15 cellular contexts compared by ENCODE assay signal in the genomic region with DNA sequence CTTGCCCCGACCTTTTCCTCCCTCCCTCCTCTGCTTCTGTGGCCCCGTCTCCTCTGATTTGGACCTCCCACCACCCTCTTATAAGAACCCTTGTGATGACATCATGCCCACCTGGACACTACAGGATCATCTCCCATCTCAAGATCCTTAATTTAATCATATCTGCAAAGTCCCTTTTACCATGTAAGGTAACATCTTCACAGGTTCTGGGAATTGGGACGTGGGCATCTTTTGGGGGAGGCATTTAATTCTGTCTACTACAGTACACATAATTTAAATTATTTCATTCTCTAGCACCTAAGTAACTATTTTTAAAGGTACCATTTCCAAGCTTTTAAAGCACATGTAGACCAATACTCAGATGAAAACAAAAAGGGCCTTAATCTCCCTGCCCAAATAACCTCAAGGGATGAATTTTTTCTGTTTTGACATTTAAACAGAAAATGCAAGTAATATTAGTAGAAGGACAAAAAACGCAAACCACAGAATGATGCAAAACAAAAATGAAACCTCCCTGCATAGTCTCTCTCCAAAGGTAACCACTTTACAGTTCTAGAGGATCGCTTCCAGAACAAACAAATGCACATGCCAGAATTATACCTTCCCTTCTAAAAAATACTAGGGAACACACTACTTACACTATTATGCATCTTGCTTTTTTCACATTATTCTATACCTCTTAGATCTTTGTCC.
DNase-seq lines count a peak whose midpoint lies in the region; ATAC-seq and TF ChIP-seq lines count a peak whose summit lies in the region.
"Had no signal": no experiment of that assay in that cellular context is flagged by ENCODE, and none has a peak within 500 bp of the region (broad histone marks: within the 10 kb centered on the region; RNA-seq: fewer than 3 reads in every experiment).

No MANE protein-coding gene starts in this region.

- POLR2A ChIA-PET in HEK293 (lab: Yijun Ruan, JAX), result no interaction called here

- no peaks in the 10 kb centered on the region for H3K9me3 ChIP-seq in HEK293 (ENCODE audit: control insufficient read depth, insufficient read depth, low read depth, low read length)
- H3K9me3 ChIP-seq in effector memory CD4-positive, alpha-beta T cell (ENCODE audit: control insufficient read depth, low read length), result no peaks in the 10 kb centered on the region
- H3K9me3 ChIP-seq: left lung, tibial nerve had no signal

- CTCF ChIA-PET in HEK293 (lab: Yijun Ruan, JAX), result no interaction called here

- TF ChIP-seq CTCF in HEK293 (tag by site-specific recombination; IDR thresholded peaks at IDR 0.05), result no peak

- no peak overlapping the region for H3K4me3 ChIP-seq in HEK293 (ENCODE audit: low read depth, low read length)
- H3K4me3 ChIP-seq in effector memory CD4-positive, alpha-beta T cell (ENCODE audit: insufficient read depth, low read depth, low read length, poor library complexity, severe bottlenecking), result no peak overlapping the region
- H3K4me3 ChIP-seq: left lung, tibial nerve had no signal

- no peak overlapping the region for H3K27ac ChIP-seq in HEK293 (ENCODE audit: extremely low read depth, low read depth, low read length)
- H3K27ac ChIP-seq in effector memory CD4-positive, alpha-beta T cell (ENCODE audit: insufficient read depth, low read length, poor library complexity, severe bottlenecking), result no peak overlapping the region
- H3K27ac ChIP-seq: left lung, tibial nerve had no signal

- H3K27me3 ChIP-seq in effector memory CD4-positive, alpha-beta T cell (replicated peaks; ENCODE audit: control insufficient read depth, insufficient read depth, low read length, poor library complexity, severe bottlenecking), result no peaks in the 10 kb centered on the region
- H3K27me3 ChIP-seq: tibial nerve had no signal

- no peaks in the 10 kb centered on the region for H3K36me3 ChIP-seq in HEK293 (ENCODE audit: control insufficient read depth in 2 of 2, insufficient read depth in 1 of 2, low read length in 2 of 2)
- no peaks in the 10 kb centered on the region for H3K36me3 ChIP-seq in effector memory CD4-positive, alpha-beta T cell (ENCODE audit: control insufficient read depth, insufficient read depth, low read length)
- H3K36me3 ChIP-seq: left lung, tibial nerve had no signal

- DNase-seq in HuH-7.5 (ENCODE audit: low spot score), result no peak
- DNase-seq in effector memory CD4-positive, alpha-beta T cell, result no peak
- no peak for DNase-seq in SKM-1 treated with dmso at 0.1 percent for 144 hours (lab: John Stamatoyannopoulos, UW; ENCODE audit: unreplicated experiment)
- DNase-seq: ACHN; activated CD4-positive, alpha-beta T cell treated with anti-CD3 and anti-CD28 coated beads, Interleukin-2, amount 50 U/mL, for 1 hour; hypothalamus; left lung; NCI-H1417; NCI-H510A treated with DMSO at 0.1 percent for 48 hours had no signal

- ATAC-seq in GM18498 (IDR thresholded peaks at IDR 0.05; ENCODE audit: unreplicated experiment) (peak; percentile 80), GM19043 (IDR thresholded peaks at IDR 0.05; ENCODE audit: low read depth, unreplicated experiment) (peak; percentile 76), HG03354 (IDR thresholded peaks at IDR 0.05; ENCODE audit: poor library complexity, severe bottlenecking, unreplicated experiment) (peak; percentile 45), HG02610 (IDR thresholded peaks at IDR 0.05; ENCODE audit: unreplicated experiment) (no peak)
- ATAC-seq: left lung had no signal

- no peaks in the 10 kb centered on the region for H3K4me1 ChIP-seq in HEK293 (ENCODE audit: control insufficient read depth, insufficient read depth, low read length)
- no peaks in the 10 kb centered on the region for H3K4me1 ChIP-seq in effector memory CD4-positive, alpha-beta T cell (ENCODE audit: control insufficient read depth, insufficient read depth, low read length, poor library complexity, severe bottlenecking)
- H3K4me1 ChIP-seq: left lung, tibial nerve had no signal

TF ChIP-seq in HEK293, 187 proteins besides CTCF, POLR2A, EP300 and RAD21:
- TF ChIP-seq ZNF777 (tag by site-specific recombination; IDR thresholded peaks at IDR 0.05; ENCODE audit: borderline replicate concordance), result no peak
- TF ChIP-seq ATF2 (tag by site-specific recombination; IDR thresholded peaks at IDR 0.05; ENCODE audit: low read depth), result peak; percentile 45; the same call in 1 of the 2 replicates
